In genomic region chr4:89800527-89801103, GRCh38 we compare ENCODE assay signal across 19 cellular contexts. TPM values are rescaled to one million over a fixed set of nuclear protein-coding genes. Genes with fewer than 3 reads are reported as not detected.
DNase-seq lines count a peak whose midpoint lies in the region; ATAC-seq, FAIRE-seq and TF ChIP-seq lines count a peak whose summit lies in the region.
"Had no signal": no experiment of that assay in that cellular context is flagged by ENCODE, and none has a peak within 500 bp of the region (broad histone marks: within the 10 kb centered on the region; RNA-seq: fewer than 3 reads in every experiment).

No MANE protein-coding gene starts in this region.

- no peaks in the 10 kb centered on the region for H3K9me3 Mint-ChIP-seq in activated CD8-positive, alpha-beta T cell treated with anti-CD3 and anti-CD28 coated beads for 36 hours
- H3K9me3 Mint-ChIP-seq: natural killer cell treated with Interleukin-12 subunit alpha and Interleukin-12 subunit beta and Interleukin-15 and Interleukin-18, amount 100 ng/mL, for 72 hours had no signal

- H4K20me1 ChIP-seq in SK-N-SH (ENCODE audit: insufficient read depth) (no peaks in the 10 kb centered on the region), endothelial cell of umbilical vein (replicated peaks; ENCODE audit: control insufficient read depth, extremely low read depth, insufficient read depth, low read length) (no peaks in the 10 kb centered on the region)

- no peak for TF ChIP-seq RAD21 in SK-N-SH (IDR thresholded peaks at IDR 0.05; ENCODE audit: low read length)

- no peak for TF ChIP-seq POLR2A in endothelial cell of umbilical vein (IDR thresholded peaks at IDR 0.05; ENCODE audit: low read depth, low read length)

- H3K79me2 ChIP-seq in SK-N-SH (ENCODE audit: insufficient read depth) (no peaks in the 10 kb centered on the region), endothelial cell of umbilical vein (ENCODE audit: control insufficient read depth, insufficient read depth, low read length) (peaks cover 33% of the 10 kb centered on the region)

- BruUV-seq in endothelial cell of umbilical vein (replicated peaks; lab: Mats Ljungman, UMichigan), result no TSS peak

- 39% methylated on average over 3 of the region's 3 CpGs for WGBS in SK-N-SH (ENCODE audit: low lambda C conversion rate)

- POLR2A ChIA-PET in SK-N-SH (lab: Yijun Ruan, JAX), result no interaction called here
- POLR2A ChIA-PET in endothelial cell of umbilical vein (lab: Charles Lee), result no interaction called here
- POLR2A ChIA-PET in activated CD8-positive, alpha-beta T cell treated with anti-CD3 and anti-CD28 coated beads for 36 hours (lab: Charles Lee), result no interaction called here

- intact Hi-C loops in endothelial cell of umbilical vein (cut with micrococcal nuclease), result loop anchor here (1.0 to 2.0 kb wide), 4 partner anchors 37 to 312 kb away; partner anchors contain the start of gene SNCA
- intact Hi-C loops in activated CD8-positive, alpha-beta T cell treated with anti-CD3 and anti-CD28 coated beads for 36 hours (cut with micrococcal nuclease), result no loop called here

- H3K36me3 ChIP-seq in SK-N-SH (replicated peaks in 1 of 2; ENCODE audit: control insufficient read depth in 1 of 2, insufficient read depth in 2 of 2, low read length in 1 of 2), result no peaks in the 10 kb centered on the region
- H3K36me3 ChIP-seq in endothelial cell of umbilical vein (ENCODE audit: control insufficient read depth in 2 of 2, extremely low read depth in 1 of 2, insufficient read depth in 2 of 2, low read length in 2 of 2), result peaks cover 0 to 2% of the 10 kb centered on the region in 2 experiments
- H3K36me3 ChIP-seq: gastroesophageal sphincter had no signal

- no peaks in the 10 kb centered on the region for H3K36me3 Mint-ChIP-seq in activated CD8-positive, alpha-beta T cell treated with anti-CD3 and anti-CD28 coated beads for 36 hours (ENCODE audit: low read depth)
- H3K36me3 Mint-ChIP-seq: natural killer cell treated with Interleukin-12 subunit alpha and Interleukin-12 subunit beta and Interleukin-15 and Interleukin-18, amount 100 ng/mL, for 72 hours had no signal

- TF ChIP-seq CTCF in SK-N-SH (IDR thresholded peaks at IDR 0.05), result no peak
- no peak for TF ChIP-seq CTCF in endothelial cell of umbilical vein (IDR thresholded peaks at IDR 0.05; ENCODE audit: extremely low read depth in 1 of 2, insufficient read depth in 1 of 2, low read depth in 1 of 2, low read length in 2 of 2)
- no peak for TF ChIP-seq CTCF in activated CD8-positive, alpha-beta T cell treated with anti-CD3 and anti-CD28 coated beads for 36 hours (IDR thresholded peaks at IDR 0.05)

- H3K4me1 ChIP-seq in SK-N-SH (ENCODE audit: control insufficient read depth in 1 of 2, insufficient read depth in 2 of 2, low read depth in 1 of 2, low read length in 1 of 2) (peaks cover 6 to 28% of the 10 kb centered on the region in 2 experiments), endothelial cell of umbilical vein (ENCODE audit: control insufficient read depth, extremely low read depth, insufficient read depth, low read length) (peaks cover 53% of the 10 kb centered on the region)
- H3K4me1 ChIP-seq: gastroesophageal sphincter had no signal

- ATAC-seq in activated CD8-positive, alpha-beta T cell treated with anti-CD3 and anti-CD28 coated beads for 36 hours, result no peak
- ATAC-seq: gastroesophageal sphincter; natural killer cell treated with Interleukin-12 subunit alpha and Interleukin-12 subunit beta and Interleukin-15 and Interleukin-18, amount 100 ng/mL, for 72 hours had no signal

- H3K27me3 Mint-ChIP-seq in activated CD8-positive, alpha-beta T cell treated with anti-CD3 and anti-CD28 coated beads for 36 hours, result no peaks in the 10 kb centered on the region

- H3K9me3 ChIP-seq in SK-N-SH, result no peaks in the 10 kb centered on the region
- no peaks in the 10 kb centered on the region for H3K9me3 ChIP-seq in endothelial cell of umbilical vein (replicated peaks; ENCODE audit: control insufficient read depth, insufficient read depth, low read length)
- H3K9me3 ChIP-seq: gastroesophageal sphincter had no signal

- DNase-seq in H4 (ENCODE audit: low spot score) (peak; percentile 32), SK-N-SH (no peak), endothelial cell of umbilical vein (ENCODE audit: low read depth, low spot score) (peak; percentile 94), pulmonary artery endothelial cell (ENCODE audit: low read depth, low spot score) (peak; percentile 68), LoVo (ENCODE audit: low spot score) (no peak)
- DNase-seq in activated CD8-positive, alpha-beta T cell treated with anti-CD3 and anti-CD28 coated beads for 36 hours, result no peak
- no peak for DNase-seq in stimulated activated CD4-positive, alpha-beta T cell treated with anti-CD3 and anti-CD28 coated beads, Interleukin-4, amount 100 ng/mL, for 24 hours
- no peak for DNase-seq in activated effector memory CD4-positive, alpha-beta T cell treated with anti-CD3 and anti-CD28 coated beads, Interleukin-2, amount 50 U/mL, for 16 hours
- DNase-seq: activated CD4-positive, alpha-beta T cell treated with anti-CD3 and anti-CD28 coated beads, Interleukin-2, amount 50 U/mL, for 4 hours; activated T-cell treated with anti-CD3 and anti-CD28 coated beads, Interleukin-2, amount 50 U/mL, for 1 hour; NCI-H146; NCI-H446; retina; SIG-M5 had no signal

- peak overlapping the region; percentile 68 for H3K9ac ChIP-seq in SK-N-SH
- peak overlapping the region; percentile 83 for H3K9ac ChIP-seq in endothelial cell of umbilical vein (replicated peaks; ENCODE audit: extremely low read depth, insufficient read depth, low read length)

- peak overlapping the region; percentile 7 to 96 for H3K27ac ChIP-seq in SK-N-SH (ENCODE audit: low read depth in 2 of 2, low read length in 1 of 2)
- peak overlapping the region; percentile 90 for H3K27ac ChIP-seq in endothelial cell of umbilical vein (ENCODE audit: insufficient read depth, low read depth, low read length)
- H3K27ac ChIP-seq: gastroesophageal sphincter had no signal

- CTCF ChIA-PET in SK-N-SH (lab: Yijun Ruan, JAX), result no interaction called here
- CTCF ChIA-PET in endothelial cell of umbilical vein (lab: Charles Lee), result interaction anchor here (0.8 to 1.7 kb wide), 8 partner anchors 11 to 314 kb away, joined by 3 to 6 read pairs (median 4); no protein-coding TSS in a partner anchor
- CTCF ChIA-PET in activated CD8-positive, alpha-beta T cell treated with anti-CD3 and anti-CD28 coated beads for 36 hours (lab: Charles Lee), result no interaction called here

- no peaks in the 10 kb centered on the region for H3K4me1 Mint-ChIP-seq in activated CD8-positive, alpha-beta T cell treated with anti-CD3 and anti-CD28 coated beads for 36 hours (ENCODE audit: low read depth)

- no peak overlapping the region for H3K27ac Mint-ChIP-seq in activated CD8-positive, alpha-beta T cell treated with anti-CD3 and anti-CD28 coated beads for 36 hours
- H3K27ac Mint-ChIP-seq: natural killer cell treated with Interleukin-12 subunit alpha and Interleukin-12 subunit beta and Interleukin-15 and Interleukin-18, amount 100 ng/mL, for 72 hours had no signal

- H3K27me3 ChIP-seq in SK-N-SH (ENCODE audit: insufficient read depth) (no peaks in the 10 kb centered on the region), endothelial cell of umbilical vein (ENCODE audit: control insufficient read depth in 2 of 2, insufficient read depth in 2 of 2, low read length in 2 of 2) (no peaks in the 10 kb centered on the region)
- H3K27me3 ChIP-seq: gastroesophageal sphincter had no signal

- H3K4me3 ChIP-seq in SK-N-SH (ENCODE audit: low read depth in 2 of 2, low read length in 1 of 2) (peak overlapping the region in 1 of 2 experiments; percentile 36; a peak in 1 of 4 replicates), endothelial cell of umbilical vein (replicated peaks in 1 of 3; ENCODE audit: insufficient read depth in 1 of 3, low read depth in 1 of 3, low read length in 3 of 3) (peak overlapping the region in 1 of 3 experiments; percentile 45)
- H3K4me3 ChIP-seq: gastroesophageal sphincter, lung had no signal

- dilution Hi-C loops in endothelial cell of umbilical vein (cut with MboI; ENCODE audit: extremely low pct_ligation_motif_present, low sequenced_read_pairs), result no loop called here

- no peak overlapping the region for H3K4me3 Mint-ChIP-seq in activated CD8-positive, alpha-beta T cell treated with anti-CD3 and anti-CD28 coated beads for 36 hours
- H3K4me3 Mint-ChIP-seq: natural killer cell treated with Interleukin-12 subunit alpha and Interleukin-12 subunit beta and Interleukin-15 and Interleukin-18, amount 100 ng/mL, for 72 hours had no signal

- no peak for TF ChIP-seq EP300 in SK-N-SH (IDR thresholded peaks at IDR 0.05; ENCODE audit: borderline replicate concordance in 1 of 2, low read depth in 1 of 2, low read length in 1 of 2)

- peaks cover 32% of the 10 kb centered on the region for H3F3A ChIP-seq in SK-N-SH (replicated peaks; ENCODE audit: insufficient read depth)

- H3K9me1 ChIP-seq in endothelial cell of umbilical vein (replicated peaks; ENCODE audit: control insufficient read depth, extremely low read depth, insufficient read depth, low read length), result no peaks in the 10 kb centered on the region

- H3K4me2 ChIP-seq in SK-N-SH (peak overlapping the region; percentile 59), endothelial cell of umbilical vein (ENCODE audit: insufficient read depth, low read length) (peak overlapping the region; percentile 86)

- no peaks in the 10 kb centered on the region for H3K9me2 ChIP-seq in SK-N-SH

- peak; percentile 87 for FAIRE-seq in endothelial cell of umbilical vein (lab: Jason Lieb, UNC)
- FAIRE-seq: TTC549 had no signal

- H2AFZ ChIP-seq in SK-N-SH (ENCODE audit: low read depth), result peak overlapping the region; percentile 92
- peak overlapping the region; percentile 2 for H2AFZ ChIP-seq in endothelial cell of umbilical vein (ENCODE audit: low read depth, low read length)

TF ChIP-seq in endothelial cell of umbilical vein, 7 proteins besides CTCF, POLR2A, EP300 and RAD21 (continues in another document):
- peak; percentile 64 for TF ChIP-seq FOS (IDR thresholded peaks at IDR 0.05; ENCODE audit: borderline replicate concordance, insufficient read depth, low read length)
- TF ChIP-seq POLR2AphosphoS5 (IDR thresholded peaks at IDR 0.05; ENCODE audit: insufficient read depth, low read depth, low read length), result peak; percentile 26

RNA-seq across cellular contexts. Expression of gene SNCA, which starts 36.3 kb away (rescaled TPM):
- 19.5 and 29.6 TPM in 2 replicates for total RNA-seq in H4 (2014; rRNA removed; shearing (Covaris generic))
- polyA plus RNA-seq in SK-N-SH (2012; rRNA removed) (12.0 and 12.9 TPM in 2 replicates), endothelial cell of umbilical vein (67.0 and 76.8 TPM in 2 replicates)
- 17.0 and 23.5 TPM in 2 replicates for polyA plus RNA-seq in SK-N-SH (2012; cell fraction: cytosol; rRNA removed)
- 4.8 and 6.9 TPM in 2 replicates for polyA plus RNA-seq in SK-N-SH (2012; cell fraction: nucleus; rRNA removed)
- total RNA-seq in endothelial cell of umbilical vein (116 and 124 TPM in 2 replicates), pulmonary artery endothelial cell (120 and 211 TPM in 2 replicates)
- polyA plus RNA-seq in endothelial cell of umbilical vein (2011; cell fraction: cytosol; rRNA removed), result 113 and 126 TPM in 2 replicates
- polyA plus RNA-seq in endothelial cell of umbilical vein (2011; cell fraction: nucleus; rRNA removed), result 65.1 and 79.7 TPM in 2 replicates
- polyA plus RNA-seq in endothelial cell of umbilical vein (2012), result 134 and 147 TPM in 2 replicates
- polyA minus RNA-seq in endothelial cell of umbilical vein, result 71.6 and 78.0 TPM in 2 replicates
- 1.5 TPM for polyA minus RNA-seq in endothelial cell of umbilical vein (2011; cell fraction: cytosol; rRNA and poly(A)+ RNA removed)
- polyA minus RNA-seq in endothelial cell of umbilical vein (2011; cell fraction: nucleus; rRNA and poly(A)+ RNA removed), result 106 and 123 TPM in 2 replicates
- total RNA-seq in activated CD8-positive, alpha-beta T cell treated with anti-CD3 and anti-CD28 coated beads for 36 hours, result not detected
- total RNA-seq: HT-29 had no signal

Comparison
In these comparisons a context has a peak if more than half of its experiments do, and no peak if none do; other contexts are left out.
1. DNase-seq: peak in H4 (single experiment), endothelial cell of umbilical vein (single experiment) and pulmonary artery endothelial cell (single experiment); none in SK-N-SH (single experiment), activated CD8-positive, alpha-beta T cell treated with anti-CD3 and anti-CD28 coated beads for 36 hours (single experiment), stimulated activated CD4-positive, alpha-beta T cell treated with anti-CD3 and anti-CD28 coated beads, Interleukin-4, amount 100 ng/mL, for 24 hours (single experiment), activated effector memory CD4-positive, alpha-beta T cell treated with anti-CD3 and anti-CD28 coated beads, Interleukin-2, amount 50 U/mL, for 16 hours (single experiment) and LoVo (single experiment).
2. RNA of gene SNCA, which starts 36.3 kb away (total RNA-seq): 120 to 211 TPM in pulmonary artery endothelial cell, 116 to 124 TPM in endothelial cell of umbilical vein and 19.5 to 29.6 TPM in H4; not detected in activated CD8-positive, alpha-beta T cell treated with anti-CD3 and anti-CD28 coated beads for 36 hours; every median in the first group is over 10 times any median in the second.